11 cellular contexts compared by ENCODE assay signal in genomic region chr1:175600721-175601440, GRCh38.
A peak's percentile ranks its signal among the peaks of the same experiment; 100 is the strongest.
DNase-seq lines count a peak whose midpoint lies in the region; ATAC-seq and TF ChIP-seq lines count a peak whose summit lies in the region.
"Had no signal": no experiment of that assay in that cellular context is flagged by ENCODE, and none has a peak within 500 bp of the region (broad histone marks: within the 10 kb centered on the region; RNA-seq: fewer than 3 reads in every experiment).

No MANE protein-coding gene starts in this region.

- H3K9me3 Mint-ChIP-seq in progenitor cell of endocrine pancreas (ENCODE audit: low read depth): no peaks in the 10 kb centered on the region
- H3K9me3 Mint-ChIP-seq: nephron progenitor cell had no signal

- no peaks in the 10 kb centered on the region for H3K9me3 ChIP-seq in right cardiac atrium (ENCODE audit: control insufficient read depth, low read length)
- H3K9me3 ChIP-seq in BE2C: no peaks in the 10 kb centered on the region
- H3K9me3 ChIP-seq in left ventricle myocardium inferior (replicated peaks): no peaks in the 10 kb centered on the region

- DNase-seq in germinal center (ENCODE audit: low spot score) (peak; percentile 57), progenitor cell of endocrine pancreas (ENCODE audit: low spot score, unreplicated experiment) (no peak), right cardiac atrium (no peak), BE2C (no peak), left ventricle myocardium inferior (no peak)
- DNase-seq: amygdala, NCI-H1417, nephron progenitor cell had no signal

- TF ChIP-seq CTCF in progenitor cell of endocrine pancreas (IDR thresholded peaks at IDR 0.05; ENCODE audit: unreplicated experiment) (no peak), BE2C (IDR thresholded peaks at IDR 0.05; ENCODE audit: low read depth, low read length) (no peak), left ventricle myocardium inferior (IDR thresholded peaks at IDR 0.05; ENCODE audit: borderline replicate concordance) (no peak)

- WGBS in right cardiac atrium: 89% methylated on average over 9 of the region's 9 CpGs

- H3K27me3 ChIP-seq in right cardiac atrium (ENCODE audit: control insufficient read depth, insufficient read depth) (no peaks in the 10 kb centered on the region), BE2C (peaks cover 23% of the 10 kb centered on the region), left ventricle myocardium inferior (ENCODE audit: low read depth) (peaks cover 42% of the 10 kb centered on the region)

- ATAC-seq in GM18873 (IDR thresholded peaks at IDR 0.05; ENCODE audit: low FRiP score, unreplicated experiment) (peak; percentile 76), HG02610 (IDR thresholded peaks at IDR 0.05; ENCODE audit: unreplicated experiment) (peak; percentile 89), HG03571 (IDR thresholded peaks at IDR 0.05; ENCODE audit: unreplicated experiment) (peak; percentile 82), right cardiac atrium (no peak)

- H3K36me3 Mint-ChIP-seq in progenitor cell of endocrine pancreas (ENCODE audit: insufficient read depth): no peaks in the 10 kb centered on the region

- no peak overlapping the region for H3K4me3 Mint-ChIP-seq in progenitor cell of endocrine pancreas (ENCODE audit: low read depth)

- H3K4me1 Mint-ChIP-seq in progenitor cell of endocrine pancreas (ENCODE audit: low read depth): peaks cover 2% of the 10 kb centered on the region

- H3K4me3 ChIP-seq in right cardiac atrium (ENCODE audit: low read length): no peak overlapping the region
- no peak overlapping the region for H3K4me3 ChIP-seq in BE2C (ENCODE audit: low read depth, low read length)
- no peak overlapping the region for H3K4me3 ChIP-seq in left ventricle myocardium inferior

- H3K4me1 ChIP-seq in right cardiac atrium (ENCODE audit: control insufficient read depth, insufficient read depth, low read length): peaks cover 5% of the 10 kb centered on the region
- H3K4me1 ChIP-seq in BE2C: no peaks in the 10 kb centered on the region
- peaks cover 7% of the 10 kb centered on the region for H3K4me1 ChIP-seq in left ventricle myocardium inferior

- H3K36me3 ChIP-seq in BE2C: no peaks in the 10 kb centered on the region
- no peaks in the 10 kb centered on the region for H3K36me3 ChIP-seq in left ventricle myocardium inferior

- intact Hi-C loops in right cardiac atrium (cut with DNase I) (no loop called here), left ventricle myocardium inferior (cut with micrococcal nuclease) (no loop called here)

- H3K27ac ChIP-seq in right cardiac atrium (ENCODE audit: low read length): no peak overlapping the region
- no peak overlapping the region for H3K27ac ChIP-seq in left ventricle myocardium inferior (replicated peaks)

- H3K27me3 Mint-ChIP-seq in progenitor cell of endocrine pancreas: peaks cover 54% of the 10 kb centered on the region

- no peak overlapping the region for H3K27ac Mint-ChIP-seq in progenitor cell of endocrine pancreas
- H3K27ac Mint-ChIP-seq: nephron progenitor cell had no signal

Comparison
In these comparisons a context has a peak if more than half of its experiments do, and no peak if none do; other contexts are left out.
1. ATAC-seq: peak in GM18873 (single experiment), HG02610 (single experiment) and HG03571 (single experiment); none in right cardiac atrium (0 of 2).